ENCODE assay signal across 35 cellular contexts in genomic region chr20:25733903-25734302, GRCh38.
"Had no signal": no experiment of that assay in that cellular context is flagged by ENCODE, and none has a peak within 500 bp of the region (broad histone marks: within the 10 kb centered on the region; RNA-seq: fewer than 3 reads in every experiment).

No MANE protein-coding gene starts in this region.

- H3K4me3 ChIP-seq: MG63 had no signal

- H3K9me3 ChIP-seq: MG63 had no signal

- H3K36me3 ChIP-seq: MG63 had no signal

- H3K27me3 ChIP-seq: MG63 had no signal

- DNase-seq: Karpas-422, Kasumi-1, MG63, MM.1S, MV-4-11, NCI-H1048, NCI-H1092, NCI-H1092 treated with DMSO at 0.1 percent for 48 hours, NCI-H1105, NCI-H1105 treated with DMSO at 0.1 percent for 48 hours, NCI-H1417, NCI-H1417 treated with DMSO at 0.1 percent for 48 hours, NCI-H1436, NCI-H1436 treated with DMSO at 0.1 percent for 48 hours, NCI-H146, NCI-H1694, NCI-H1694 treated with DMSO at 0.1 percent for 48 hours, NCI-H187, NCI-H187 treated with DMSO at 0.1 percent for 48 hours, NCI-H1930, NCI-H2029, NCI-H2029 treated with DMSO at 0.1 percent for 48 hours, NCI-H2081, NCI-H2081 treated with DMSO at 0.1 percent for 48 hours, NCI-H2107, NCI-H2171, NCI-H2171 treated with DMSO at 0.1 percent for 48 hours, NCI-H2227 treated with DMSO at 0.1 percent for 48 hours, NCI-H226, NCI-H345, NCI-H446, NCI-H446 treated with DMSO at 0.1 percent for 48 hours, NCI-H510A, NCI-H510A treated with DMSO at 0.1 percent for 48 hours, NCI-H524 had no signal
